Comparison of ENCODE assay signal across 4 cellular contexts in the genomic region with DNA sequence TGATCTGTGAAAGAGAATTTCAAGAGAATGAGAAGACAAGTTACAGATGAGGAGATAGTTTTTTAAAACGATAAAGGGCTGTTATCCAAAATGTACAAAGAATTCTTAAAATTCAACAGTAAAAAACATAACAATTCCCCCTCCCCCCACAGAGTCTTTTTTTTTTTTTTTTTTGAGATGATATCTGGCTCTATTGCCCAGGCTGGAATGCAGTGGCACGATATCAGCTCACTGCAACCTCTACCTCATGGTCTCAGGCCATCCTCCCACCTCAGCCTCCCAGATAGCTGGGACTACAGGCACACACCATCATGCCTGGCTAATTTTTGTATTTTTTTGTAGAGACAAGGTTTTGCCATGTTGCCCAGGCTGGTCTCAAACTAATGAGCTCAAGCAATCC. TPM values are rescaled to one million over a fixed set of nuclear protein-coding genes. Genes with fewer than 3 reads are reported as not detected.
"Had no signal": no experiment of that assay in that cellular context is flagged by ENCODE, and none has a peak within 500 bp of the region (broad histone marks: within the 10 kb centered on the region; RNA-seq: fewer than 3 reads in every experiment).

No MANE protein-coding gene starts in this region.

RNA-seq across cellular contexts. Expression of a gene that starts 21.7 kb away (rescaled TPM):
- total RNA-seq: HepG2, HT1080, IMR-90 had no signal
- polyA plus RNA-seq: HepG2, IgD-negative memory B cell had no signal
